In the genomic region with DNA sequence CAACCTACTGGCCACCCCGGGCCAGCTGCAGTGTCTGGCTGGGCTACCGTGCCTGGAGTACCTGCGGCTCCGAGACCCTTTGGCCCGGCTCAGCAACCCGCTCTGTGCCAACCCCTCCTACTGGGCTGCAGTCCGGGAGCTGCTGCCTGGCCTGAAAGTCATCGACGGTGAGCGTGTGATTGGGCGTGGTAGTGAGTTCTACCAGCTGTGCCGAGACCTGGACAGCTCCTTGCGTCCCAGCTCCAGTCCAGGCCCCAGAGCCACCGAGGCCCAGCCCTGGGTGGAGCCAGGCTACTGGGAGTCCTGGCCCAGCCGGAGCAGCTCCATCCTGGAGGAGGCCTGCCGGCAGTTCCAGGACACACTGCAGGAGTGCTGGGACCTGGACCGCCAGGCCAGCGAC, we compare ENCODE assay signal across 17 cellular contexts. TPM values are rescaled to one million over a fixed set of nuclear protein-coding genes. Genes with fewer than 3 reads are reported as not detected.
"Had no signal": no experiment of that assay in that cellular context is flagged by ENCODE, and none has a peak within 500 bp of the region (broad histone marks: within the 10 kb centered on the region; RNA-seq: fewer than 3 reads in every experiment).

No MANE protein-coding gene starts in this region.

- H3K27me3 ChIP-seq: ovary, thyroid gland had no signal

- H3K9me3 ChIP-seq: ovary, thyroid gland had no signal

- H3K27ac ChIP-seq: dorsolateral prefrontal cortex, hepatocyte, neural progenitor cell, thyroid gland had no signal

- H3K36me3 ChIP-seq: neural progenitor cell, ovary, thyroid gland had no signal

- H3K4me3 ChIP-seq: dorsolateral prefrontal cortex, hepatocyte, lung, neural progenitor cell, ovary, thyroid gland had no signal

- ATAC-seq: activated CD8-positive, alpha-beta T cell treated with anti-CD3 and anti-CD28 coated beads, Interleukin-2, amount 10 ng/mL, durations not matched to agents 7 days and 5 days; left cardiac atrium; sciatic nerve had no signal

- DNase-seq: activated CD4-positive, alpha-beta T cell treated with anti-CD3 and anti-CD28 coated beads, Interleukin-2, amount 10 ng/mL, durations not matched to agents 24 days and 14 days; activated CD8-positive, alpha-beta T cell treated with anti-CD3 and anti-CD28 coated beads, Interleukin-2, amount 10 ng/mL, durations not matched to agents 7 days and 5 days; activated T-cell treated with anti-CD3 and anti-CD28 coated beads, Interleukin-2, amount 50 U/mL, for 24 hours; dorsolateral prefrontal cortex; foreskin fibroblast; left cardiac atrium; midbrain; stimulated activated naive CD4-positive, alpha-beta T cell; T1000; thyroid gland had no signal

RNA-seq across cellular contexts. Expression of a gene that starts 4.2 kb away (rescaled TPM):
- total RNA-seq: activated CD4-positive, alpha-beta T cell treated with anti-CD3 and anti-CD28 coated beads, Interleukin-2, amount 10 ng/mL, durations not matched to agents 24 days and 14 days; activated CD8-positive, alpha-beta T cell treated with anti-CD3 and anti-CD28 coated beads, Interleukin-2, amount 10 ng/mL, durations not matched to agents 7 days and 5 days; pulmonary artery endothelial cell; T-helper 1 cell treated with Interleukin-12 subunit alpha and Interleukin-12 subunit beta and Interleukin-4 antibody, amounts not matched to agents 30 ng/mL and 1 ng/mL, for 36 hours had no signal
